31 cellular contexts compared by ENCODE assay signal in the genomic region with DNA sequence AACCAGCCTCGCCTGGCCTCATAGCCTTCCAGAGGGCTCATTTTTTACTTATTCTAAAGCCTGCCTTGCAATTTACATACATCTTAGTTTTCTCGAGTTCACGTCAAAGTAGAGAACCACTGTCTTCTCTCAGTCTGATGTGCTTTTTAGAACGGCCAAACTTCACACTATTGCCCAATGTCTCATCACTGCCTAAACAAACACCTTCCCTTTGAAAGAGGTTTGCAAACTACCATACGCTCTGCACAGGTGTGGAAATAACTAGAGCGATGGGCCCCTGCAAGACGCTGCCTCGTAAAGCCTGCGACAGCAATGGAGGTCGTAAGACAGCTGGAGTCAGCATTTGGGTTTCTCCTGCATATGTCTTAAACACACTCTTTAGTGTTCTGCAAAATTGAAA.
"Had no signal": no experiment of that assay in that cellular context is flagged by ENCODE, and none has a peak within 500 bp of the region (broad histone marks: within the 10 kb centered on the region; RNA-seq: fewer than 3 reads in every experiment).

No MANE protein-coding gene starts in this region.

- H3K36me3 ChIP-seq: colonic mucosa had no signal

- H3K4me3 Mint-ChIP-seq: activated naive CD4-positive, alpha-beta T cell treated with anti-CD3 and anti-CD28 coated beads, Interleukin-2, amount 50 U/mL, for 24 hours; activated naive CD8-positive, alpha-beta T cell treated with anti-CD3 and anti-CD28 coated beads, Interleukin-2, amount 50 U/mL, for 24 hours; activated T-helper 1 cell treated with anti-CD3 and anti-CD28 coated beads, Interleukin-12 subunit alpha, Interleukin-12 subunit beta, Interleukin-2, Interleukin-4 antibody, amounts not matched to agents 30 ng/mL and 10 ng/mL and 1 ng/mL, durations not matched to agents 14 hours and 24 hours and 36 hours; mesothelial cell of epicardium; naive thymus-derived CD4-positive, alpha-beta T cell; stimulated activated naive B cell treated with anti-CD40 and anti-IgM and Interleukin-4, amounts not matched to agents 10 μg/mL and 1 μg/mL and 100 μg/mL, for 72 hours; T-helper 1 cell treated with Interleukin-12 subunit alpha and Interleukin-12 subunit beta and Interleukin-4 antibody, amounts not matched to agents 30 μg/mL and 1 μg/mL, for 36 hours had no signal

- H3K4me1 ChIP-seq: body of pancreas, colonic mucosa, gastrocnemius medialis, stomach, thyroid gland, upper lobe of right lung had no signal

- DNase-seq: activated CD4-positive, alpha-beta T cell treated with anti-CD3 and anti-CD28 coated beads for 48 hours; activated CD4-positive, alpha-beta T cell treated with anti-CD3 and anti-CD28 coated beads, Interleukin-2, amount 50 U/mL, for 48 hours; activated CD8-positive, alpha-beta memory T cell treated with anti-CD3 and anti-CD28 coated beads for 24 hours; activated gamma-delta T cell; activated naive CD8-positive, alpha-beta T cell treated with anti-CD3 and anti-CD28 coated beads, Interleukin-2, amount 50 U/mL, for 24 hours; body of pancreas; colonic mucosa; effector CD8-positive, alpha-beta T cell; erythroblast; gastrocnemius medialis; glutamatergic neuron; left ventricle myocardium superior; mammary epithelial cell; naive thymus-derived CD4-positive, alpha-beta T cell; stimulated activated CD4-positive, alpha-beta T cell treated with anti-CD3 and anti-CD28 coated beads, Interleukin-1b, Interleukin-23, amount 100 ng/mL, for 48 hours; stimulated activated naive B cell treated with anti-CD40 and anti-IgM and Interleukin-4, amounts not matched to agents 10 μg/mL and 1 μg/mL and 100 μg/mL, for 72 hours; stomach; SW 1271; T-helper 9 cell; thyroid gland had no signal

- H3K27ac ChIP-seq: body of pancreas, colonic mucosa, gastrocnemius medialis, skin epidermis, stomach, thyroid gland, upper lobe of right lung, VCaP had no signal

- H3K4me1 Mint-ChIP-seq: activated naive CD4-positive, alpha-beta T cell treated with anti-CD3 and anti-CD28 coated beads, Interleukin-2, amount 50 U/mL, for 24 hours; mesothelial cell of epicardium had no signal

- H3K4me3 ChIP-seq: body of pancreas, colonic mucosa, gastrocnemius medialis, skin epidermis, stomach, thyroid gland, upper lobe of right lung had no signal

- FAIRE-seq: islet of Langerhans, TTC549 had no signal

- H3K9me3 ChIP-seq: body of pancreas, colonic mucosa, gastrocnemius medialis, stomach, thyroid gland, upper lobe of right lung had no signal

- H3K9me3 Mint-ChIP-seq: activated naive CD4-positive, alpha-beta T cell treated with anti-CD3 and anti-CD28 coated beads, Interleukin-2, amount 50 U/mL, for 24 hours; activated naive CD8-positive, alpha-beta T cell treated with anti-CD3 and anti-CD28 coated beads, Interleukin-2, amount 50 U/mL, for 24 hours; activated T-helper 1 cell treated with anti-CD3 and anti-CD28 coated beads, Interleukin-12 subunit alpha, Interleukin-12 subunit beta, Interleukin-2, Interleukin-4 antibody, amounts not matched to agents 30 ng/mL and 10 ng/mL and 1 ng/mL, durations not matched to agents 14 hours and 24 hours and 36 hours; mesothelial cell of epicardium; naive thymus-derived CD4-positive, alpha-beta T cell; stimulated activated naive B cell treated with anti-CD40 and anti-IgM and Interleukin-4, amounts not matched to agents 10 μg/mL and 1 μg/mL and 100 μg/mL, for 72 hours; T-helper 1 cell treated with Interleukin-12 subunit alpha and Interleukin-12 subunit beta and Interleukin-4 antibody, amounts not matched to agents 30 μg/mL and 1 μg/mL, for 36 hours had no signal

- ATAC-seq: activated naive CD8-positive, alpha-beta T cell treated with anti-CD3 and anti-CD28 coated beads, Interleukin-2, amount 50 U/mL, for 24 hours; body of pancreas; gastrocnemius medialis; left ventricle myocardium superior; naive thymus-derived CD4-positive, alpha-beta T cell; sciatic nerve; stimulated activated naive B cell treated with anti-CD40 and anti-IgM and Interleukin-4, amounts not matched to agents 10 μg/mL and 1 μg/mL and 100 μg/mL, for 72 hours; upper lobe of right lung had no signal

- H3K27me3 ChIP-seq: body of pancreas, colonic mucosa, gastrocnemius medialis, stomach, thyroid gland, upper lobe of right lung had no signal

- H3K27ac Mint-ChIP-seq: activated naive CD4-positive, alpha-beta T cell treated with anti-CD3 and anti-CD28 coated beads, Interleukin-2, amount 50 U/mL, for 24 hours; activated naive CD8-positive, alpha-beta T cell treated with anti-CD3 and anti-CD28 coated beads, Interleukin-2, amount 50 U/mL, for 24 hours; activated T-helper 1 cell treated with anti-CD3 and anti-CD28 coated beads, Interleukin-12 subunit alpha, Interleukin-12 subunit beta, Interleukin-2, Interleukin-4 antibody, amounts not matched to agents 30 ng/mL and 10 ng/mL and 1 ng/mL, durations not matched to agents 14 hours and 24 hours and 36 hours; mesothelial cell of epicardium; progenitor cell of endocrine pancreas; stimulated activated naive B cell treated with anti-CD40 and anti-IgM and Interleukin-4, amounts not matched to agents 10 μg/mL and 1 μg/mL and 100 μg/mL, for 72 hours; T-helper 1 cell treated with Interleukin-12 subunit alpha and Interleukin-12 subunit beta and Interleukin-4 antibody, amounts not matched to agents 30 μg/mL and 1 μg/mL, for 36 hours had no signal

- H3K27me3 Mint-ChIP-seq: activated naive CD4-positive, alpha-beta T cell treated with anti-CD3 and anti-CD28 coated beads, Interleukin-2, amount 50 U/mL, for 24 hours; activated naive CD8-positive, alpha-beta T cell treated with anti-CD3 and anti-CD28 coated beads, Interleukin-2, amount 50 U/mL, for 24 hours; naive thymus-derived CD4-positive, alpha-beta T cell; progenitor cell of endocrine pancreas; stimulated activated naive B cell treated with anti-CD40 and anti-IgM and Interleukin-4, amounts not matched to agents 10 μg/mL and 1 μg/mL and 100 μg/mL, for 72 hours had no signal
